1 cellular context compared by ENCODE assay signal in the genomic region with DNA sequence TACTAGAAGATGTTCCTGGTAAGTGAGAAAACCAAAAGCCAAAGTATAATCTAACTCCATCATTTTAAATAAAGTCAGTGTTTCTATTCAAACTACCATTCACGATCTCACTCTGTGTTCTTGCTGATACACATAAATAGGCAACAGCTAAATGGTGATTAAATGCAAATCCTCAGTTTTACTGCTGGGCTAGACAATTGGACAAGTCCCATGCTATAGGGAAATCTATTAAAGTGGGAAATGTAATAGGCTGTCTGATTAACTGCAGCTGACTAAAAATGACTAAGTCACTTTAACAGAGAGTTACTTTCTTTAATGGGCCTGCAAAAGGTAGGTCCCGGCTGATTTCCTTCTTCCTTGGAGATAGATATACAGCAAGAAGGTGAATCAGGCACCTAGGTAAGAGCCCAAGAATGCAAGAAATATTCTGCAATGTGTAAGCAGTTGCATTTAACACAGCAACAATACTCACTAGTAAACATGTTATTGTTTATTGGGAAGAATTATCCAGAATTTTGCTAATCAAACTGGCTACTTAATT.
TF ChIP-seq lines count a peak whose summit lies in the region.

No MANE protein-coding gene starts in this region.

TF ChIP-seq in GM23338, 12 proteins besides CTCF, POLR2A, EP300 and RAD21 (continued from another document):
- TF ChIP-seq ZNF331 (CRISPR knock-in tag; IDR thresholded peaks at IDR 0.05; ENCODE audit: low read depth) (no peak), STAT1 (IDR thresholded peaks at IDR 0.05; ENCODE audit: unreplicated experiment) (no peak), ZNF114 (CRISPR knock-in tag; IDR thresholded peaks at IDR 0.05) (no peak)
TF ChIP-seq in GM23338: peak in this region for 0.
